ENCODE assay signal across 9 cellular contexts in the genomic region with DNA sequence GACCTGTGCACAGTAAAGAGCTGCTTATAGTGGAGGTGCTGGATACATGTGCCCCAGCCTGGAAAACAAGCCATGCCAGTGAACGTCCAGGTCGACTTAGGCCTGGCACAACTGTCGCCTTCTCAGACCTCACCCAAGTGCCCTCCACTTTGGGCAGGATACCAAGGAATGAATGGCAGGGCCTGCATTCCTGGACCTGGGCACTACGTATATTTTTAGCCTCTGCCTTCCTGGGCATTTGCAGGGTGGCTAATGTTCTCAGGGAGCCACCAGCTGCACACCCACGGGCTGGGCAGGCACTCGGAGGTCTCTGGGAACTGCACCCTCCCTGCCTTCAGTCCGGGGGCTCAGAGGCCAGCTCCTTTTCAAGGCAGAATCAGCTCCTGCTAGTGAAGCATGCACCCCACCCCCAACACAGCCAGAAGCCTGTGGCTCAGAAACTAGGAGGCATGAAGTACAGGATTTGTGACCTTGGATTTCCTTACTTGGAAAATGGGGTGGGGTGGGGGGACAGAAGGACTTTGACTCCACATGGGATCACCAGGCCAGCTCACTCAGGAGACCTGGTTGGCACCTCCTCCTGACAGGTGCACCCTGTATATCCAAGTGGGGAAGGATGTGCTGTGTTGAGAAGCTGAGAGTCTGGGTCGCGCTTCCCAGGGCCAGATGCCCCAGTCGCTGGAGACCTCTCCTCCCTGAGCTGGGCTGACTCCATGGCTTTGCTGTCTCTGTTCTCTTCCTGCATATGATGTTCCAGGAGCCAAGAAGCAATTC. TPM values are rescaled to one million over a fixed set of nuclear protein-coding genes. Genes with fewer than 3 reads are reported as not detected.
DNase-seq lines count a peak whose midpoint lies in the region; ATAC-seq, FAIRE-seq and TF ChIP-seq lines count a peak whose summit lies in the region.
"Had no signal": no experiment of that assay in that cellular context is flagged by ENCODE, and none has a peak within 500 bp of the region (broad histone marks: within the 10 kb centered on the region; RNA-seq: fewer than 3 reads in every experiment).

No MANE protein-coding gene starts in this region.

- no peaks in the 10 kb centered on the region for H3K27me3 ChIP-seq in Caco-2 (replicated peaks; ENCODE audit: control insufficient read depth, insufficient read depth, low read length)
- H3K27me3 ChIP-seq in astrocyte (ENCODE audit: insufficient read depth, low read length) = peaks cover 21% of the 10 kb centered on the region

- no peak for FAIRE-seq in astrocyte (lab: Jason Lieb, UNC)

- no TSS peak for BruUV-seq in Caco-2 (replicated peaks; lab: Mats Ljungman, UMichigan)

- H3K79me2 ChIP-seq in astrocyte (ENCODE audit: insufficient read depth, low read length) = peaks cover 20% of the 10 kb centered on the region

- no peak overlapping the region for H2AFZ ChIP-seq in astrocyte (ENCODE audit: low read depth, low read length)

- H3K36me3 ChIP-seq in Caco-2 (ENCODE audit: control insufficient read depth, insufficient read depth, low read length) (peaks cover 5% of the 10 kb centered on the region; the same call in 1 of the 2 replicates), astrocyte (ENCODE audit: insufficient read depth, low read length) (peaks cover 4% of the 10 kb centered on the region)

- H3K36me3 Mint-ChIP-seq in Caco-2 (ENCODE audit: insufficient read depth, unreplicated experiment) (peaks cover 16% of the 10 kb centered on the region), astrocyte (ENCODE audit: low read depth, unreplicated experiment) (peaks cover 4% of the 10 kb centered on the region)
- peaks cover 0 to 10% (median 8%) of the 10 kb centered on the region in 3 donors for H3K36me3 Mint-ChIP-seq in naive thymus-derived CD8-positive, alpha-beta T cell

- peaks cover 12% of the 10 kb centered on the region for H3K27me3 Mint-ChIP-seq in Caco-2 (ENCODE audit: insufficient read depth, unreplicated experiment)
- peaks cover 31% of the 10 kb centered on the region for H3K27me3 Mint-ChIP-seq in astrocyte (ENCODE audit: low read depth, unreplicated experiment)
- no peaks in the 10 kb centered on the region for H3K27me3 Mint-ChIP-seq in naive thymus-derived CD8-positive, alpha-beta T cell

- no peak overlapping the region for H3K4me2 ChIP-seq in astrocyte (ENCODE audit: low read length)
- H3K4me2 ChIP-seq: smooth muscle cell had no signal

- intact Hi-C loops in Caco-2 (cut with micrococcal nuclease; ENCODE audit: unreplicated experiment) = loop anchor here (5.0 kb wide), 1 partner anchor 107 kb away; no protein-coding TSS in a partner anchor

- no peak overlapping the region for H3K9ac ChIP-seq in astrocyte (ENCODE audit: low read length)

- TF ChIP-seq CTCF in Caco-2 (IDR thresholded peaks at IDR 0.05; ENCODE audit: insufficient read depth in 1 of 2, low read depth in 1 of 2, low read length in 1 of 2, severe bottlenecking in 1 of 2, unreplicated experiment in 1 of 2) (no peak), astrocyte (IDR thresholded peaks at IDR 0.05; ENCODE audit: insufficient read depth, low read depth, low read length) (no peak)

- peak overlapping the region; percentile 60 for H3K27ac Mint-ChIP-seq in Caco-2 (ENCODE audit: unreplicated experiment)
- peak overlapping the region; percentile 38 for H3K27ac Mint-ChIP-seq in astrocyte (ENCODE audit: unreplicated experiment)
- H3K27ac Mint-ChIP-seq in naive thymus-derived CD8-positive, alpha-beta T cell = peak overlapping the region; percentile 65 to 98 (median 94)

- no peak for ATAC-seq in naive thymus-derived CD8-positive, alpha-beta T cell
- ATAC-seq in GM21381 (IDR thresholded peaks at IDR 0.05; ENCODE audit: unreplicated experiment) (no peak), GM18867 (IDR thresholded peaks at IDR 0.05; ENCODE audit: unreplicated experiment) (no peak), HG02642 (IDR thresholded peaks at IDR 0.05; ENCODE audit: poor library complexity, unreplicated experiment) (no peak)
- ATAC-seq: gastroesophageal sphincter had no signal

- peak overlapping the region; percentile 76 for H3K4me3 Mint-ChIP-seq in Caco-2 (ENCODE audit: unreplicated experiment)
- H3K4me3 Mint-ChIP-seq in astrocyte (ENCODE audit: unreplicated experiment) = no peak overlapping the region
- peak overlapping the region in 9 of 10 donors; percentile 28 to 91 (median 61) for H3K4me3 Mint-ChIP-seq in naive thymus-derived CD8-positive, alpha-beta T cell

- H3K27ac ChIP-seq in astrocyte (ENCODE audit: low read depth, low read length) = no peak overlapping the region

- peaks cover 2% of the 10 kb centered on the region; the same call in 1 of the 2 replicates for H3K9me3 ChIP-seq in Caco-2
- H3K9me3 ChIP-seq in astrocyte (ENCODE audit: insufficient read depth, low read depth, low read length) = peaks cover 4% of the 10 kb centered on the region
- H3K9me3 ChIP-seq: gastroesophageal sphincter had no signal

- H3K4me3 ChIP-seq in Caco-2 (ENCODE audit: low read depth, low read length) (no peak overlapping the region), astrocyte (ENCODE audit: insufficient read depth, low read depth, low read length) (no peak overlapping the region)
- H3K4me3 ChIP-seq: gastroesophageal sphincter, smooth muscle cell had no signal

- H4K20me1 ChIP-seq in astrocyte (ENCODE audit: insufficient read depth, low read length) = peaks cover 18% of the 10 kb centered on the region

- peaks cover 28% of the 10 kb centered on the region for H3K4me1 Mint-ChIP-seq in Caco-2 (ENCODE audit: low read depth, unreplicated experiment)
- peaks cover 3% of the 10 kb centered on the region for H3K4me1 Mint-ChIP-seq in astrocyte (ENCODE audit: low read depth, unreplicated experiment)
- peaks cover 27 to 59% (median 55%) of the 10 kb centered on the region in 4 donors for H3K4me1 Mint-ChIP-seq in naive thymus-derived CD8-positive, alpha-beta T cell

- H3K4me1 ChIP-seq in Caco-2 (peaks cover 19% of the 10 kb centered on the region), astrocyte (ENCODE audit: insufficient read depth, low read length) (peaks cover 9% of the 10 kb centered on the region)

- POLR2A ChIA-PET in Caco-2 (lab: Charles Lee) = interaction anchor here (0.5 to 1.1 kb wide), 2 partner anchors 53 to 69 kb away, joined by 4 to 5 read pairs; no protein-coding TSS in a partner anchor
- POLR2A ChIA-PET in naive thymus-derived CD8-positive, alpha-beta T cell (lab: Charles Lee) = interaction anchor here (0.7 to 6.8 kb wide), 4 partner anchors 16 to 52 kb away, joined by 3 to 158 read pairs (median 31); partner anchors contain the start of genes PSMA7, SS18L1 and TAF4

- CTCF ChIA-PET in Caco-2 (lab: Charles Lee) = interaction anchor here (1.8 kb wide), 1 partner anchor 109 kb away, joined by 7 read pairs; no protein-coding TSS in a partner anchor

- no peak for DNase-seq in Caco-2
- DNase-seq in astrocyte (ENCODE audit: low read depth) = no peak
- peak in 1 of 10 donors; percentile 53 for DNase-seq in naive thymus-derived CD8-positive, alpha-beta T cell
- DNase-seq: NCI-H345 had no signal

- no peaks in the 10 kb centered on the region for H3K9me3 Mint-ChIP-seq in Caco-2 (ENCODE audit: unreplicated experiment)
- H3K9me3 Mint-ChIP-seq in astrocyte (ENCODE audit: unreplicated experiment) = peaks cover 2% of the 10 kb centered on the region
- peaks cover 0 to 22% (median 0%) of the 10 kb centered on the region in 9 donors for H3K9me3 Mint-ChIP-seq in naive thymus-derived CD8-positive, alpha-beta T cell

RNA-seq across cellular contexts. Expression of gene LSM14B, which starts 2.5 kb away (rescaled TPM):
- total RNA-seq in Caco-2 (2022) (143 and 154 TPM in 2 replicates), astrocyte (24.9 and 27.1 TPM in 2 replicates)
- total RNA-seq in naive thymus-derived CD8-positive, alpha-beta T cell = 10 to 100 TPM; 53.5 to 55.8 TPM
- polyA plus RNA-seq in naive thymus-derived CD8-positive, alpha-beta T cell = 1 to 10 TPM; 1.5 to 2.4 (median 2.4) TPM

RNA-seq across cellular contexts. Expression of gene PSMA7, which starts 23.4 kb away (rescaled TPM):
- 702 and 760 TPM in 2 replicates for total RNA-seq in Caco-2 (2022)
- 284 and 324 TPM in 2 replicates for total RNA-seq in astrocyte
- total RNA-seq in naive thymus-derived CD8-positive, alpha-beta T cell = 100 to 1,000 TPM; 178 to 185 TPM
- 100 to 1,000 TPM; 362 to 473 (median 419) TPM for polyA plus RNA-seq in naive thymus-derived CD8-positive, alpha-beta T cell

RNA-seq across cellular contexts. Expression of gene SS18L1, which starts 23.8 kb away (rescaled TPM):
- total RNA-seq in Caco-2 (2022) = 46.4 and 52.1 TPM in 2 replicates
- total RNA-seq in astrocyte = 13.2 and 16.3 TPM in 2 replicates
- 10 to 100 TPM; 23.0 to 23.6 TPM for total RNA-seq in naive thymus-derived CD8-positive, alpha-beta T cell
- under 1 TPM; 0.39 to 0.58 (median 0.50) TPM for polyA plus RNA-seq in naive thymus-derived CD8-positive, alpha-beta T cell

RNA-seq across cellular contexts. Expression of gene TAF4, which starts 54.1 kb away (rescaled TPM):
- 94.9 and 98.2 TPM in 2 replicates for total RNA-seq in Caco-2 (2022)
- total RNA-seq in astrocyte = 11.8 and 12.6 TPM in 2 replicates
- total RNA-seq in naive thymus-derived CD8-positive, alpha-beta T cell = 10 to 100 TPM; 39.0 to 41.5 TPM
- polyA plus RNA-seq in naive thymus-derived CD8-positive, alpha-beta T cell = 1 to 10 TPM in 2 of 3 donors, under 1 TPM in 1; 0.31 to 1.6 (median 1.4) TPM

Comparison
In these comparisons a context has a peak if more than half of its experiments do, and no peak if none do; other contexts are left out.
1. H3K27ac Mint-ChIP-seq: peak in every context shown above with its lines; median percentile 94 in naive thymus-derived CD8-positive, alpha-beta T cell; 60 in Caco-2; 38 in astrocyte.